ENCODE assay signal across 1 cellular context in genomic region chr21:44508426-44508710, GRCh38.
TF ChIP-seq lines count a peak whose summit lies in the region.

No MANE protein-coding gene starts in this region.

TF ChIP-seq in HepG2, 621 proteins besides CTCF, POLR2A, EP300 and RAD21:
- TF ChIP-seq, protein P1, sequence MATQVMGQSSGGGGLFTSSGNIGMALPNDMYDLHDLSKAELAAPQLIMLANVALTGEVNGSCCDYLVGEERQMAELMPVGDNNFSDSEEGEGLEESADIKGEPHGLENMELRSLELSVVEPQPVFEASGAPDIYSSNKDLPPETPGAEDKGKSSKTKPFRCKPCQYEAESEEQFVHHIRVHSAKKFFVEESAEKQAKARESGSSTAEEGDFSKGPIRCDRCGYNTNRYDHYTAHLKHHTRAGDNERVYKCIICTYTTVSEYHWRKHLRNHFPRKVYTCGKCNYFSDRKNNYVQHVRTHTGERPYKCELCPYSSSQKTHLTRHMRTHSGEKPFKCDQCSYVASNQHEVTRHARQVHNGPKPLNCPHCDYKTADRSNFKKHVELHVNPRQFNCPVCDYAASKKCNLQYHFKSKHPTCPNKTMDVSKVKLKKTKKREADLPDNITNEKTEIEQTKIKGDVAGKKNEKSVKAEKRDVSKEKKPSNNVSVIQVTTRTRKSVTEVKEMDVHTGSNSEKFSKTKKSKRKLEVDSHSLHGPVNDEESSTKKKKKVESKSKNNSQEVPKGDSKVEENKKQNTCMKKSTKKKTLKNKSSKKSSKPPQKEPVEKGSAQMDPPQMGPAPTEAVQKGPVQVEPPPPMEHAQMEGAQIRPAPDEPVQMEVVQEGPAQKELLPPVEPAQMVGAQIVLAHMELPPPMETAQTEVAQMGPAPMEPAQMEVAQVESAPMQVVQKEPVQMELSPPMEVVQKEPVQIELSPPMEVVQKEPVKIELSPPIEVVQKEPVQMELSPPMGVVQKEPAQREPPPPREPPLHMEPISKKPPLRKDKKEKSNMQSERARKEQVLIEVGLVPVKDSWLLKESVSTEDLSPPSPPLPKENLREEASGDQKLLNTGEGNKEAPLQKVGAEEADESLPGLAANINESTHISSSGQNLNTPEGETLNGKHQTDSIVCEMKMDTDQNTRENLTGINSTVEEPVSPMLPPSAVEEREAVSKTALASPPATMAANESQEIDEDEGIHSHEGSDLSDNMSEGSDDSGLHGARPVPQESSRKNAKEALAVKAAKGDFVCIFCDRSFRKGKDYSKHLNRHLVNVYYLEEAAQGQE (IDR thresholded peaks at IDR 0.05; ENCODE audit: borderline replicate concordance in 1 of 2, low read depth in 1 of 2, low read length in 2 of 2): no peak
- TF ChIP-seq CEBPG (CRISPR knock-in tag; IDR thresholded peaks at IDR 0.05) (no peak), ZNF441 (CRISPR knock-in tag; IDR thresholded peaks at IDR 0.05; ENCODE audit: borderline replicate concordance) (no peak), ZEB1 (IDR thresholded peaks at IDR 0.05; ENCODE audit: insufficient replicate concordance, low read depth) (no peak), JARID2 (CRISPR knock-in tag; IDR thresholded peaks at IDR 0.05; ENCODE audit: insufficient replicate concordance) (no peak), AKAP8 (CRISPR knock-in tag; IDR thresholded peaks at IDR 0.05) (no peak), ARNT2 (CRISPR knock-in tag; IDR thresholded peaks at IDR 0.05; ENCODE audit: low read depth) (no peak), DNMT3B (CRISPR knock-in tag; conservative IDR thresholded peaks at IDR 0.05) (no peak), RBM22 (optimal IDR thresholded peaks at IDR 0.05; ENCODE audit: low read length) (no peak), HES4 (CRISPR knock-in tag; IDR thresholded peaks at IDR 0.05; ENCODE audit: borderline replicate concordance) (no peak), SPEN (CRISPR knock-in tag; IDR thresholded peaks at IDR 0.05; ENCODE audit: low read depth) (no peak), ZNF777 (CRISPR knock-in tag; IDR thresholded peaks at IDR 0.05) (no peak), IKZF4 (CRISPR knock-in tag; IDR thresholded peaks at IDR 0.05; ENCODE audit: borderline replicate concordance, low read depth, not compliant biosample characterization) (no peak)
- TF ChIP-seq, protein P2, sequence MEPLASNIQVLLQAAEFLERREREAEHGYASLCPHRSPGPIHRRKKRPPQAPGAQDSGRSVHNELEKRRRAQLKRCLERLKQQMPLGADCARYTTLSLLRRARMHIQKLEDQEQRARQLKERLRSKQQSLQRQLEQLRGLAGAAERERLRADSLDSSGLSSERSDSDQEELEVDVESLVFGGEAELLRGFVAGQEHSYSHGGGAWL (CRISPR knock-in tag; IDR thresholded peaks at IDR 0.05): no peak
